In genomic region chr6:20919677-20920385, GRCh38 we compare ENCODE assay signal across 10 cellular contexts.
DNase-seq lines count a peak whose midpoint lies in the region; ATAC-seq and TF ChIP-seq lines count a peak whose summit lies in the region.
"Had no signal": no experiment of that assay in that cellular context is flagged by ENCODE, and none has a peak within 500 bp of the region (broad histone marks: within the 10 kb centered on the region; RNA-seq: fewer than 3 reads in every experiment).

No MANE protein-coding gene starts in this region.

- POLR2A ChIA-PET in activated CD4-positive, alpha-beta memory T cell treated with anti-CD3 and anti-CD28 coated beads, Interleukin-2, amount 10 ng/mL, durations not matched to agents 7 days and 5 days (lab: Charles Lee): interaction anchor here (1.3 kb wide), 1 partner anchor 11 kb away, joined by 3 read pairs; no protein-coding TSS in a partner anchor

- peaks cover 23% of the 10 kb centered on the region for H3K4me1 Mint-ChIP-seq in activated CD4-positive, alpha-beta memory T cell treated with anti-CD3 and anti-CD28 coated beads, Interleukin-2, amount 10 ng/mL, durations not matched to agents 7 days and 5 days
- no peaks in the 10 kb centered on the region for H3K4me1 Mint-ChIP-seq in nephron progenitor cell
- peaks cover 9 to 14% of the 10 kb centered on the region in 2 donors for H3K4me1 Mint-ChIP-seq in effector memory CD8-positive, alpha-beta T cell (ENCODE audit: low read depth in 2 of 2)

- DNase-seq in ELR (ENCODE audit: low read depth) (peak; percentile 47), amniotic stem cell (lab: John Stamatoyannopoulos, UW) (no peak), T1000 (lab: John Stamatoyannopoulos, UW) (no peak), nephron progenitor cell (no peak)
- DNase-seq in activated CD4-positive, alpha-beta memory T cell treated with anti-CD3 and anti-CD28 coated beads, Interleukin-2, amount 10 ng/mL, durations not matched to agents 7 days and 5 days: no peak
- no peak for DNase-seq in effector memory CD8-positive, alpha-beta T cell
- DNase-seq: DMS 273 treated with DMSO at 0.1 percent for 48 hours, hypothalamus had no signal

- H3K27me3 Mint-ChIP-seq in activated CD4-positive, alpha-beta memory T cell treated with anti-CD3 and anti-CD28 coated beads, Interleukin-2, amount 10 ng/mL, durations not matched to agents 7 days and 5 days: no peaks in the 10 kb centered on the region
- no peaks in the 10 kb centered on the region for H3K27me3 Mint-ChIP-seq in nephron progenitor cell (ENCODE audit: low read depth, poor library complexity)
- H3K27me3 Mint-ChIP-seq in effector memory CD8-positive, alpha-beta T cell: no peaks in the 10 kb centered on the region

- peaks cover 14% of the 10 kb centered on the region for H3K9me3 Mint-ChIP-seq in activated CD4-positive, alpha-beta memory T cell treated with anti-CD3 and anti-CD28 coated beads, Interleukin-2, amount 10 ng/mL, durations not matched to agents 7 days and 5 days
- H3K9me3 Mint-ChIP-seq in nephron progenitor cell: peaks cover 21% of the 10 kb centered on the region
- peaks cover 5 to 11% of the 10 kb centered on the region in 2 donors for H3K9me3 Mint-ChIP-seq in effector memory CD8-positive, alpha-beta T cell

- no peak for TF ChIP-seq CTCF in nephron progenitor cell (IDR thresholded peaks at IDR 0.05)

- no peak overlapping the region for H3K4me3 Mint-ChIP-seq in activated CD4-positive, alpha-beta memory T cell treated with anti-CD3 and anti-CD28 coated beads, Interleukin-2, amount 10 ng/mL, durations not matched to agents 7 days and 5 days
- no peak overlapping the region for H3K4me3 Mint-ChIP-seq in nephron progenitor cell
- H3K4me3 Mint-ChIP-seq in effector memory CD8-positive, alpha-beta T cell: no peak overlapping the region

- H3K27ac Mint-ChIP-seq in activated CD4-positive, alpha-beta memory T cell treated with anti-CD3 and anti-CD28 coated beads, Interleukin-2, amount 10 ng/mL, durations not matched to agents 7 days and 5 days: peak overlapping the region; percentile 32
- no peak overlapping the region for H3K27ac Mint-ChIP-seq in nephron progenitor cell
- no peak overlapping the region for H3K27ac Mint-ChIP-seq in effector memory CD8-positive, alpha-beta T cell

- ATAC-seq in GM19035 (IDR thresholded peaks at IDR 0.05; ENCODE audit: unreplicated experiment) (peak; percentile 89), HG02938 (IDR thresholded peaks at IDR 0.05; ENCODE audit: unreplicated experiment) (peak; percentile 87)
- ATAC-seq in effector memory CD8-positive, alpha-beta T cell (replicated peaks): no peak

- H3K36me3 Mint-ChIP-seq in activated CD4-positive, alpha-beta memory T cell treated with anti-CD3 and anti-CD28 coated beads, Interleukin-2, amount 10 ng/mL, durations not matched to agents 7 days and 5 days (ENCODE audit: low read depth): peaks cover 21% of the 10 kb centered on the region
- peaks cover 21% of the 10 kb centered on the region for H3K36me3 Mint-ChIP-seq in nephron progenitor cell (ENCODE audit: low read depth)
- H3K36me3 Mint-ChIP-seq in effector memory CD8-positive, alpha-beta T cell (ENCODE audit: insufficient read depth): peaks cover 2% of the 10 kb centered on the region

- CTCF ChIA-PET in activated CD4-positive, alpha-beta memory T cell treated with anti-CD3 and anti-CD28 coated beads, Interleukin-2, amount 10 ng/mL, durations not matched to agents 7 days and 5 days (lab: Charles Lee): no interaction called here
